ENCODE assay signal across 8 cellular contexts in genomic region chr2:42238644-42239288, GRCh38.
DNase-seq lines count a peak whose midpoint lies in the region; ATAC-seq and TF ChIP-seq lines count a peak whose summit lies in the region.

No MANE protein-coding gene starts in this region.

- H3K27ac ChIP-seq in IMR-90 (ENCODE audit: insufficient read depth, low read length) (no peak overlapping the region), dorsolateral prefrontal cortex (no peak overlapping the region), neuronal stem cell (replicated peaks; ENCODE audit: low read length) (no peak overlapping the region)

- H2AFZ ChIP-seq in IMR-90 (replicated peaks; ENCODE audit: low read length, poor library complexity) (no peak overlapping the region), neuronal stem cell (ENCODE audit: low read length) (no peak overlapping the region)

- in situ Hi-C loops in IMR-90 (cut with MboI; ENCODE audit: low sequenced_read_pairs) = no loop called here

- H3K14ac ChIP-seq in IMR-90 (replicated peaks; ENCODE audit: low read depth, low read length) = no peak overlapping the region
- H3K14ac ChIP-seq in neuronal stem cell (ENCODE audit: low read length) = no peak overlapping the region

- H3K27me3 Mint-ChIP-seq in Calu3 (ENCODE audit: unreplicated experiment) = no peaks in the 10 kb centered on the region
- no peaks in the 10 kb centered on the region for H3K27me3 Mint-ChIP-seq in WTC11 (ENCODE audit: low read depth)
- no peaks in the 10 kb centered on the region for H3K27me3 Mint-ChIP-seq in naive thymus-derived CD8-positive, alpha-beta T cell

- no peak for TF ChIP-seq POLR2A in IMR-90 (IDR thresholded peaks at IDR 0.05; ENCODE audit: low read depth, low read length)

- TF ChIP-seq CTCF in Calu3 (IDR thresholded peaks at IDR 0.05; ENCODE audit: unreplicated experiment) (peak; percentile 48), IMR-90 (conservative IDR thresholded peaks at IDR 0.05; ENCODE audit: low read depth, low read length) (0 out of 2 replicates have a peak, but pooled peaks have one; percentile 16), WTC11 (IDR thresholded peaks at IDR 0.05) (peak; percentile 26; the same call in 1 of the 2 replicates), dorsolateral prefrontal cortex (IDR thresholded peaks at IDR 0.05 in 54 of 56, conservative IDR thresholded peaks at IDR 0.05 in 2 of 56; ENCODE audit: low read depth in 1 of 56, partially characterized antibody in 56 of 56) (peak in 49 of 56 donors; percentile 2 to 70 (median 42))

- no peak overlapping the region for H3K23ac ChIP-seq in IMR-90 (ENCODE audit: low read depth, low read length)
- no peak overlapping the region for H3K23ac ChIP-seq in neuronal stem cell (ENCODE audit: low read depth, low read length, poor library complexity)

- peaks cover 3% of the 10 kb centered on the region for H3K9me1 ChIP-seq in IMR-90 (ENCODE audit: insufficient read depth, low read length)

- no peak overlapping the region for H3K4me3 ChIP-seq in IMR-90 (ENCODE audit: insufficient read depth, low read depth, low read length)
- no peak overlapping the region for H3K4me3 ChIP-seq in dorsolateral prefrontal cortex
- no peak overlapping the region for H3K4me3 ChIP-seq in neuronal stem cell (ENCODE audit: low read length in 2 of 2)

- H3K56ac ChIP-seq in IMR-90 (ENCODE audit: extremely low read depth, insufficient read depth, low read length) = no peak overlapping the region

- no peak overlapping the region for H2BK5ac ChIP-seq in IMR-90 (ENCODE audit: low read depth, low read length, poor library complexity, severe bottlenecking)
- H2BK5ac ChIP-seq in neuronal stem cell (ENCODE audit: low read length) = no peak overlapping the region

- no peak overlapping the region for H4K8ac ChIP-seq in IMR-90 (ENCODE audit: low read depth in 2 of 2, low read length in 2 of 2)
- H4K8ac ChIP-seq in neuronal stem cell (ENCODE audit: low read depth, low read length) = no peak overlapping the region

- dilution Hi-C loops in IMR-90 (cut with HindIII; ENCODE audit: low sequenced_read_pairs, unreplicated experiment) = no loop called here

- DNase-seq in Calu3 (peak; percentile 63), IMR-90 (no peak), WTC11 (ENCODE audit: low spot score) (peak; percentile 47), dorsolateral prefrontal cortex (peak in 2 of 10 donors; percentile 18 to 37), germinal center (ENCODE audit: low spot score) (no peak), neuronal stem cell (ENCODE audit: low spot score) (no peak)
- DNase-seq in naive thymus-derived CD8-positive, alpha-beta T cell = peak in 8 of 10 donors; percentile 4 to 62 (median 30)

- H3K27ac Mint-ChIP-seq in Calu3 (ENCODE audit: unreplicated experiment) (no peak overlapping the region), WTC11 (no peak overlapping the region)
- peak overlapping the region in 2 of 10 donors; percentile 33 to 47 for H3K27ac Mint-ChIP-seq in naive thymus-derived CD8-positive, alpha-beta T cell

- H2AK9ac ChIP-seq in IMR-90 (replicated peaks; ENCODE audit: low read depth, low read length, poor library complexity) = no peak overlapping the region

- ATAC-seq in GM19351 (IDR thresholded peaks at IDR 0.05; ENCODE audit: unreplicated experiment) = peak; percentile 95
- no peak for ATAC-seq in IMR-90 (ENCODE audit: low read depth)
- ATAC-seq in WTC11 = peak; percentile 99
- peak; percentile 79 to 82 for ATAC-seq in naive thymus-derived CD8-positive, alpha-beta T cell

- H3K9me3 ChIP-seq in IMR-90 (ENCODE audit: control insufficient read depth, insufficient read depth, low read length) (no peaks in the 10 kb centered on the region), neuronal stem cell (replicated peaks in 1 of 2; ENCODE audit: control insufficient read depth in 2 of 2, insufficient read depth in 1 of 2, low read depth in 1 of 2, low read length in 2 of 2) (no peaks in the 10 kb centered on the region)

- no peak overlapping the region for H2BK120ac ChIP-seq in IMR-90 (ENCODE audit: low read depth, low read length)
- no peak overlapping the region for H2BK120ac ChIP-seq in neuronal stem cell (ENCODE audit: low read depth, low read length)

- intact Hi-C loops in Calu3 (cut with micrococcal nuclease; ENCODE audit: unreplicated experiment) (loop anchor here (1.0 to 10.0 kb wide), 2 partner anchors 142 to 374 kb away; no protein-coding TSS in a partner anchor), IMR-90 (cut with micrococcal nuclease) (no loop called here), dorsolateral prefrontal cortex (cut with DNase I) (loop anchor here in 1 of 2 donors (10.0 kb wide), 1 partner anchor 144 kb away; no protein-coding TSS in a partner anchor)

- no peaks in the 10 kb centered on the region for H3K9me3 Mint-ChIP-seq in Calu3 (ENCODE audit: low read depth, unreplicated experiment)
- H3K9me3 Mint-ChIP-seq in WTC11 = no peaks in the 10 kb centered on the region
- H3K9me3 Mint-ChIP-seq in naive thymus-derived CD8-positive, alpha-beta T cell = no peaks in the 10 kb centered on the region

- H4K20me1 ChIP-seq in IMR-90 (ENCODE audit: insufficient read depth, low read length) = peaks cover 8% of the 10 kb centered on the region; the same call in 1 of the 2 replicates

- no TSS peak for BruUV-seq in Calu3 (replicated peaks; lab: Mats Ljungman, UMichigan)
- BruUV-seq in IMR-90 (replicated peaks; lab: Mats Ljungman, UMichigan) = no TSS peak

- POLR2A ChIA-PET in IMR-90 (lab: Charles Lee; ENCODE audit: unreplicated experiment) = no interaction called here
- POLR2A ChIA-PET in WTC11 (lab: Charles Lee) = no interaction called here
- POLR2A ChIA-PET in naive thymus-derived CD8-positive, alpha-beta T cell (lab: Charles Lee) = interaction anchor here (0.9 kb wide), 1 partner anchor 139 kb away, joined by 3 read pairs; no protein-coding TSS in a partner anchor

- H3K27me3 ChIP-seq in IMR-90 (ENCODE audit: control insufficient read depth, insufficient read depth, low read length) (no peaks in the 10 kb centered on the region), dorsolateral prefrontal cortex (no peaks in the 10 kb centered on the region), neuronal stem cell (ENCODE audit: control insufficient read depth in 3 of 3, insufficient read depth in 3 of 3, low read depth in 1 of 3, low read length in 3 of 3) (no peaks in the 10 kb centered on the region)

- H2BK12ac ChIP-seq in neuronal stem cell (ENCODE audit: low read length) = no peak overlapping the region

- H3K18ac ChIP-seq in IMR-90 (ENCODE audit: low read depth, low read length) = no peak overlapping the region
- no peak overlapping the region for H3K18ac ChIP-seq in neuronal stem cell (ENCODE audit: low read length)

- CTCF ChIA-PET in Calu3 (lab: Charles Lee) = interaction anchor here (0.8 to 1.1 kb wide), 6 partner anchors 11 to 151 kb away, joined by 3 to 7 read pairs (median 4); no protein-coding TSS in a partner anchor
- CTCF ChIA-PET in IMR-90 (lab: Yijun Ruan, JAX) = interaction anchor here (0.8 kb wide), 1 partner anchor 142 kb away, joined by 3 read pairs; no protein-coding TSS in a partner anchor
- CTCF ChIA-PET in WTC11 (lab: Charles Lee) = interaction anchor here (0.8 to 1.4 kb wide), 2 partner anchors 21 to 144 kb away, joined by 4 read pairs; no protein-coding TSS in a partner anchor

- H3K36me3 ChIP-seq in IMR-90 (ENCODE audit: control insufficient read depth, insufficient read depth, low read length) = no peaks in the 10 kb centered on the region
- no peaks in the 10 kb centered on the region for H3K36me3 ChIP-seq in neuronal stem cell (replicated peaks in 1 of 2; ENCODE audit: control insufficient read depth in 2 of 2, insufficient read depth in 2 of 2, low read length in 2 of 2)

- no peak overlapping the region; the same call in 2 of the 3 replicates for H2BK15ac ChIP-seq in IMR-90 (ENCODE audit: low read depth, low read length)
- no peak overlapping the region for H2BK15ac ChIP-seq in neuronal stem cell (ENCODE audit: low read length)

- H3K4me3 Mint-ChIP-seq in Calu3 (ENCODE audit: low read depth, unreplicated experiment) (no peak overlapping the region), WTC11 (no peak overlapping the region)
- no peak overlapping the region for H3K4me3 Mint-ChIP-seq in naive thymus-derived CD8-positive, alpha-beta T cell

- H3K9ac ChIP-seq in IMR-90 (ENCODE audit: low read depth, low read length) (no peak overlapping the region), neuronal stem cell (ENCODE audit: low read depth, low read length, poor library complexity) (no peak overlapping the region)

- H2AK5ac ChIP-seq in IMR-90 (ENCODE audit: low read depth, low read length) = no peak overlapping the region
- no peak overlapping the region for H2AK5ac ChIP-seq in neuronal stem cell (ENCODE audit: low read depth, low read length)

- H2BK20ac ChIP-seq in IMR-90 (ENCODE audit: low read depth, low read length) = no peak overlapping the region

- H3K4me1 ChIP-seq in IMR-90 (ENCODE audit: control insufficient read depth, insufficient read depth, low read length) (peaks cover 6% of the 10 kb centered on the region), neuronal stem cell (ENCODE audit: control insufficient read depth in 2 of 2, insufficient read depth in 1 of 2, low read depth in 1 of 2, low read length in 2 of 2) (peaks cover 0 to 5% of the 10 kb centered on the region in 2 donors)

- H3K4me1 Mint-ChIP-seq in Calu3 (ENCODE audit: low read depth, unreplicated experiment) (peaks cover 47% of the 10 kb centered on the region), WTC11 (peaks cover 6% of the 10 kb centered on the region)
- peaks cover 32 to 92% (median 82%) of the 10 kb centered on the region in 4 donors for H3K4me1 Mint-ChIP-seq in naive thymus-derived CD8-positive, alpha-beta T cell

- H3K4ac ChIP-seq in IMR-90 (ENCODE audit: low read depth, low read length) (no peak overlapping the region), neuronal stem cell (ENCODE audit: low read length) (no peak overlapping the region)

- H3K36me3 Mint-ChIP-seq in Calu3 (ENCODE audit: insufficient read depth, unreplicated experiment) (no peaks in the 10 kb centered on the region), WTC11 (no peaks in the 10 kb centered on the region)
- H3K36me3 Mint-ChIP-seq in naive thymus-derived CD8-positive, alpha-beta T cell = peaks cover 0 to 9% (median 0%) of the 10 kb centered on the region in 3 donors

- H4K91ac ChIP-seq in IMR-90 (ENCODE audit: insufficient read depth, low read depth, low read length) = no peak overlapping the region
- H4K91ac ChIP-seq in neuronal stem cell (ENCODE audit: low read depth, low read length, poor library complexity) = no peak overlapping the region

- WGBS in IMR-90 (ENCODE audit: extremely low coverage in 2 of 2, insufficient read length in 1 of 2), 2 experiments = 94% methylated on average over 2 of the region's 7 CpGs; no CpG with 5 or more reads in 1 of the 2 experiments
- no CpG with 5 or more reads among the region's 7 CpGs for whole genome bisulfite sequencing in neuronal stem cell (ENCODE audit: extremely low coverage in 2 of 2, insufficient read length in 2 of 2, insufficient replicate concordance in 1 of 2), 2 donors

- TF ChIP-seq RAD21 in IMR-90 (IDR thresholded peaks at IDR 0.05; ENCODE audit: low read length) = peak; percentile 42

- H4K5ac ChIP-seq in IMR-90 (ENCODE audit: low read depth, low read length) = no peak overlapping the region

- H3K79me1 ChIP-seq in IMR-90 (ENCODE audit: low read depth in 1 of 2, low read length in 2 of 2) (peaks cover 38 to 58% of the 10 kb centered on the region in 2 experiments), neuronal stem cell (ENCODE audit: low read depth, low read length) (peaks cover 2% of the 10 kb centered on the region)

- H3K4me2 ChIP-seq in IMR-90 (ENCODE audit: low read depth, low read length) (no peak overlapping the region), neuronal stem cell (ENCODE audit: insufficient read depth, low read length, poor library complexity, severe bottlenecking) (no peak overlapping the region)

Comparison
In these comparisons a context has a peak if more than half of its experiments do, and no peak if none do; other contexts are left out.
1. DNase-seq: peak in Calu3 (single experiment), WTC11 (single experiment) and naive thymus-derived CD8-positive, alpha-beta T cell (8 of 10); none in IMR-90 (single experiment), germinal center (single experiment) and neuronal stem cell (single experiment).
2. Peak in every context shown above with its lines, with median percentiles within 50 percentile points of each other: CTCF ChIP-seq.